In the genomic region with DNA sequence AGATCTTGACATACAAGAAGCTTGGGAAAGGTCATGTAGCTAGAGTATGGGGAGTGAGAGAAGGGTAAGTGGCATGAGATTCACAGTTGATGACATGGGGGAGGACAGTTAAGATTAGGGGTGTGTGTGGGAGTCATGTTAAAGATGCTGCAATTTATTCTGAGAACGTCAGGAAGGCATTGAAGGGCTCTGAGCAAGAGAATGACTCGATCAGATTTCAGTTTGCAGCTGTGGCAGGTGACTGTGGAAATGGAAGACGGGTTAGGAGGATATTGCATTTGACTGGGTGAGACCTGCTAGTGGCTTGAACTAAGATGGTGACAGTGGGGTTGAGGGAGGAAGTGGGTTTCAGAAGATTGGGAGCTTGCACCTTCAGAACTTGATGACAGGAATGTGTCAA, we compare ENCODE assay signal across 18 cellular contexts. TPM values are rescaled to one million over a fixed set of nuclear protein-coding genes. Genes with fewer than 3 reads are reported as not detected.
A peak's percentile ranks its signal among the peaks of the same experiment; 100 is the strongest.
DNase-seq lines count a peak whose midpoint lies in the region; ATAC-seq and TF ChIP-seq lines count a peak whose summit lies in the region.
"Had no signal": no experiment of that assay in that cellular context is flagged by ENCODE, and none has a peak within 500 bp of the region (broad histone marks: within the 10 kb centered on the region; RNA-seq: fewer than 3 reads in every experiment).

No MANE protein-coding gene starts in this region.

- no peaks in the 10 kb centered on the region for H3F3A ChIP-seq in smooth muscle cell (ENCODE audit: low read depth)

- no peaks in the 10 kb centered on the region for H3K27me3 Mint-ChIP-seq in activated naive CD8-positive, alpha-beta T cell
- H3K27me3 Mint-ChIP-seq in naive B cell, result no peaks in the 10 kb centered on the region

- H3K27ac ChIP-seq in DND-41 (ENCODE audit: low read length) (peak overlapping the region; percentile 43; the same call in 1 of the 2 replicates), smooth muscle cell (ENCODE audit: low read depth) (no peak overlapping the region)
- H3K27ac ChIP-seq: C4-2B, colonic mucosa, epithelial cell of prostate, pancreas had no signal

- H3K36me3 Mint-ChIP-seq in activated naive CD8-positive, alpha-beta T cell, result peaks cover 23% of the 10 kb centered on the region
- H3K36me3 Mint-ChIP-seq in naive B cell, result peaks cover 8 to 24% of the 10 kb centered on the region in 2 donors

- H3K9me3 ChIP-seq in DND-41 (ENCODE audit: insufficient read depth, low read length, severe bottlenecking), result no peaks in the 10 kb centered on the region
- H3K9me3 ChIP-seq in smooth muscle cell (replicated peaks; ENCODE audit: low read depth), result no peaks in the 10 kb centered on the region
- H3K9me3 ChIP-seq: colonic mucosa, HAP-1, pancreas had no signal

- H4K20me1 ChIP-seq in DND-41 (ENCODE audit: insufficient read depth, low read length) (peaks cover 26% of the 10 kb centered on the region; the same call in 1 of the 2 replicates), smooth muscle cell (ENCODE audit: low read depth) (peaks cover 26% of the 10 kb centered on the region)

- H3K9ac ChIP-seq in DND-41 (ENCODE audit: low read depth, low read length), result no peak overlapping the region
- H3K9ac ChIP-seq in smooth muscle cell (ENCODE audit: low read depth), result no peak overlapping the region

- H3K4me3 Mint-ChIP-seq in activated naive CD8-positive, alpha-beta T cell, result peak overlapping the region; percentile 21
- H3K4me3 Mint-ChIP-seq in naive B cell, result peak overlapping the region in 2 of 8 donors; percentile 1 to 35
- H3K4me3 Mint-ChIP-seq: mesothelial cell of epicardium had no signal

- H3K4me3 ChIP-seq in DND-41 (ENCODE audit: low read depth in 1 of 2, low read length in 2 of 2) (no peak overlapping the region), smooth muscle cell (no peak overlapping the region)
- peak overlapping the region; percentile 12 for H3K4me3 ChIP-seq in Jurkat, Clone E6-1 (ENCODE audit: low read length)
- H3K4me3 ChIP-seq: colonic mucosa, HAP-1, pancreas had no signal

- no peak overlapping the region for H2AFZ ChIP-seq in DND-41 (ENCODE audit: low read depth, low read length)
- H2AFZ ChIP-seq in smooth muscle cell (ENCODE audit: low read depth), result no peak overlapping the region

- ATAC-seq in DND-41 (ENCODE audit: insufficient read depth, low read depth) (peak; percentile 78), naive B cell (ENCODE audit: low read depth in 2 of 2) (no peak), GM19023 (IDR thresholded peaks at IDR 0.05; ENCODE audit: unreplicated experiment) (no peak), HG03108 (IDR thresholded peaks at IDR 0.05; ENCODE audit: unreplicated experiment) (no peak)
- ATAC-seq: HepG2, pancreas had no signal

- peaks cover 96% of the 10 kb centered on the region for H3K79me2 ChIP-seq in DND-41 (ENCODE audit: insufficient read depth, low read length)
- peaks cover 83% of the 10 kb centered on the region for H3K79me2 ChIP-seq in smooth muscle cell (ENCODE audit: low read depth)

- DNase-seq in DND-41 (peak; percentile 41), naive B cell (no peak), smooth muscle cell (lab: John Stamatoyannopoulos, UW; ENCODE audit: unreplicated experiment) (no peak)
- peak; percentile 93 for DNase-seq in Jurkat, Clone E6-1 (ENCODE audit: low read depth, low spot score)
- DNase-seq: amygdala, colonic mucosa, DMS79 treated with DMSO at 0.1 percent for 48 hours, NCI-H1105, pancreas, substantia nigra had no signal

- H3K4me2 ChIP-seq in DND-41 (ENCODE audit: insufficient read depth, low read length), result no peak overlapping the region
- H3K4me2 ChIP-seq in smooth muscle cell, result no peak overlapping the region

- no peaks in the 10 kb centered on the region for H3K9me3 Mint-ChIP-seq in activated naive CD8-positive, alpha-beta T cell (ENCODE audit: low read depth)
- no peaks in the 10 kb centered on the region for H3K9me3 Mint-ChIP-seq in naive B cell

- peaks cover 55% of the 10 kb centered on the region for H3K4me1 Mint-ChIP-seq in activated naive CD8-positive, alpha-beta T cell (ENCODE audit: low read depth)
- peaks cover 26 to 34% (median 30%) of the 10 kb centered on the region in 3 donors for H3K4me1 Mint-ChIP-seq in naive B cell

- H3K27me3 ChIP-seq in DND-41 (ENCODE audit: insufficient read depth, low read length, poor library complexity), result no peaks in the 10 kb centered on the region
- H3K27me3 ChIP-seq in smooth muscle cell (ENCODE audit: low read depth), result no peaks in the 10 kb centered on the region
- H3K27me3 ChIP-seq: colonic mucosa, pancreas had no signal

- WGBS in smooth muscle cell (ENCODE audit: low lambda C conversion rate), result 88% methylated on average over 3 of the region's 3 CpGs

- TF ChIP-seq CTCF in DND-41 (IDR thresholded peaks at IDR 0.05; ENCODE audit: borderline replicate concordance, extremely low read depth, low read length, poor library complexity, severe bottlenecking) (no peak), smooth muscle cell (IDR thresholded peaks at IDR 0.05; ENCODE audit: borderline replicate concordance, insufficient read depth, poor library complexity, severe bottlenecking) (no peak)

- H3K4me1 ChIP-seq in DND-41 (ENCODE audit: insufficient read depth, low read length) (peaks cover 26% of the 10 kb centered on the region), smooth muscle cell (ENCODE audit: low read depth) (peaks cover 7% of the 10 kb centered on the region)
- H3K4me1 ChIP-seq: colonic mucosa had no signal

- H3K36me3 ChIP-seq in DND-41 (ENCODE audit: insufficient read depth, low read length) (peaks cover 73% of the 10 kb centered on the region), smooth muscle cell (ENCODE audit: low read depth) (peaks cover 11% of the 10 kb centered on the region)
- H3K36me3 ChIP-seq: colonic mucosa had no signal

- H3K27ac Mint-ChIP-seq in activated naive CD8-positive, alpha-beta T cell, result peak overlapping the region; percentile 43
- H3K27ac Mint-ChIP-seq in naive B cell, result peak overlapping the region in 4 of 6 donors; percentile 13 to 58 (median 33)
- H3K27ac Mint-ChIP-seq: mesothelial cell of epicardium had no signal

RNA-seq across cellular contexts. Expression of a gene that starts 5.6 kb away (rescaled TPM):
- 339 TPM for polyA plus RNA-seq in Jurkat, Clone E6-1 (2012; ENCODE audit: insufficient read depth, insufficient read length)
- polyA plus RNA-seq in naive B cell (ENCODE audit: low read depth in 6 of 6), result 100 to 1,000 TPM in 5 of 6 donors, 10 to 100 TPM in 1; 98.5 to 184 (median 115) TPM
- total RNA-seq in smooth muscle cell, result 78.2 and 87.4 TPM in 2 replicates
- polyA plus RNA-seq in smooth muscle cell, result 97.2 and 103 TPM in 2 replicates

RNA-seq across cellular contexts. Expression of a gene that starts 5.9 kb away (rescaled TPM):
- 231 TPM for polyA plus RNA-seq in Jurkat, Clone E6-1 (2012; ENCODE audit: insufficient read depth, insufficient read length)
- 10 to 100 TPM; 32.1 to 65.0 (median 42.2) TPM for polyA plus RNA-seq in naive B cell (ENCODE audit: low read depth in 6 of 6)
- total RNA-seq in smooth muscle cell, result 64.8 and 67.3 TPM in 2 replicates
- 89.6 and 101 TPM in 2 replicates for polyA plus RNA-seq in smooth muscle cell

Comparison
In these comparisons a context has a peak if more than half of its experiments do, and no peak if none do; other contexts are left out.
1. DNase-seq: peak in DND-41 (single experiment) and Jurkat, Clone E6-1 (single experiment); none in naive B cell (single experiment) and smooth muscle cell (single experiment).